1 cellular context compared by ENCODE assay signal in genomic region chr1:157045251-157046218, GRCh38.
A peak's percentile ranks its signal among the peaks of the same experiment; 100 is the strongest.
TF ChIP-seq lines count a peak whose summit lies in the region.

A gene with protein sequence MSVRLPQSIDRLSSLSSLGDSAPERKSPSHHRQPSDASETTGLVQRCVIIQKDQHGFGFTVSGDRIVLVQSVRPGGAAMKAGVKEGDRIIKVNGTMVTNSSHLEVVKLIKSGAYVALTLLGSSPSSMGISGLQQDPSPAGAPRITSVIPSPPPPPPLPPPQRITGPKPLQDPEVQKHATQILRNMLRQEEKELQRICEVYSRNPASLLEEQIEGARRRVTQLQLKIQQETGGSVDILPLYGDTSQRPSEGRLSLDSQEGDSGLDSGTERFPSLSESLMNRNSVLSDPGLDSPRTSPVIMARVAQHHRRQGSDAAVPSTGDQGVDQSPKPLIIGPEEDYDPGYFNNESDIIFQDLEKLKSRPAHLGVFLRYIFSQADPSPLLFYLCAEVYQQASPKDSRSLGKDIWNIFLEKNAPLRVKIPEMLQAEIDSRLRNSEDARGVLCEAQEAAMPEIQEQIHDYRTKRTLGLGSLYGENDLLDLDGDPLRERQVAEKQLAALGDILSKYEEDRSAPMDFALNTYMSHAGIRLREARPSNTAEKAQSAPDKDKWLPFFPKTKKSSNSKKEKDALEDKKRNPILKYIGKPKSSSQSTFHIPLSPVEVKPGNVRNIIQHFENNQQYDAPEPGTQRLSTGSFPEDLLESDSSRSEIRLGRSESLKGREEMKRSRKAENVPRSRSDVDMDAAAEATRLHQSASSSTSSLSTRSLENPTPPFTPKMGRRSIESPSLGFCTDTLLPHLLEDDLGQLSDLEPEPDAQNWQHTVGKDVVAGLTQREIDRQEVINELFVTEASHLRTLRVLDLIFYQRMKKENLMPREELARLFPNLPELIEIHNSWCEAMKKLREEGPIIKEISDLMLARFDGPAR (N-terminal part only) (minus strand): TSS chr1:157045742. CDS start chr1:157044330, 1,412 bp downstream.

TF ChIP-seq in K562, 482 proteins besides CTCF, POLR2A, EP300 and RAD21 (continued from another document and continues in another):
- TF ChIP-seq MBD1 (CRISPR knock-in tag; IDR thresholded peaks at IDR 0.05): no peak
- TF ChIP-seq, protein P1, sequence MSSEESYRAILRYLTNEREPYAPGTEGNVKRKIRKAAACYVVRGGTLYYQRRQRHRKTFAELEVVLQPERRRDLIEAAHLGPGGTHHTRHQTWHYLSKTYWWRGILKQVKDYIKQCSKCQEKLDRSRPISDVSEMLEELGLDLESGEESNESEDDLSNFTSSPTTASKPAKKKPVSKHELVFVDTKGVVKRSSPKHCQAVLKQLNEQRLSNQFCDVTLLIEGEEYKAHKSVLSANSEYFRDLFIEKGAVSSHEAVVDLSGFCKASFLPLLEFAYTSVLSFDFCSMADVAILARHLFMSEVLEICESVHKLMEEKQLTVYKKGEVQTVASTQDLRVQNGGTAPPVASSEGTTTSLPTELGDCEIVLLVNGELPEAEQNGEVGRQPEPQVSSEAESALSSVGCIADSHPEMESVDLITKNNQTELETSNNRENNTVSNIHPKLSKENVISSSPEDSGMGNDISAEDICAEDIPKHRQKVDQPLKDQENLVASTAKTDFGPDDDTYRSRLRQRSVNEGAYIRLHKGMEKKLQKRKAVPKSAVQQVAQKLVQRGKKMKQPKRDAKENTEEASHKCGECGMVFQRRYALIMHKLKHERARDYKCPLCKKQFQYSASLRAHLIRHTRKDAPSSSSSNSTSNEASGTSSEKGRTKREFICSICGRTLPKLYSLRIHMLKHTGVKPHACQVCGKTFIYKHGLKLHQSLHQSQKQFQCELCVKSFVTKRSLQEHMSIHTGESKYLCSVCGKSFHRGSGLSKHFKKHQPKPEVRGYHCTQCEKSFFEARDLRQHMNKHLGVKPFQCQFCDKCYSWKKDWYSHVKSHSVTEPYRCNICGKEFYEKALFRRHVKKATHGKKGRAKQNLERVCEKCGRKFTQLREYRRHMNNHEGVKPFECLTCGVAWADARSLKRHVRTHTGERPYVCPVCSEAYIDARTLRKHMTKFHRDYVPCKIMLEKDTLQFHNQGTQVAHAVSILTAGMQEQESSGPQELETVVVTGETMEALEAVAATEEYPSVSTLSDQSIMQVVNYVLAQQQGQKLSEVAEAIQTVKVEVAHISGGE (CRISPR knock-in tag; IDR thresholded peaks at IDR 0.05): peak in 1 of 3 experiments; percentile 73; a peak in 2 of 6 replicates
- no peak for TF ChIP-seq ZFP30 (CRISPR knock-in tag; IDR thresholded peaks at IDR 0.05; ENCODE audit: borderline replicate concordance)
- TF ChIP-seq U2AF2 (optimal IDR thresholded peaks at IDR 0.05; ENCODE audit: low read depth, low read length): no peak
- no peak for TF ChIP-seq ETV5 (CRISPR knock-in tag; IDR thresholded peaks at IDR 0.05; ENCODE audit: low read depth)
- no peak for TF ChIP-seq MCM5 (IDR thresholded peaks at IDR 0.05; ENCODE audit: low read depth)
- no peak for TF ChIP-seq ZKSCAN8 (CRISPR knock-in tag; IDR thresholded peaks at IDR 0.05)
- TF ChIP-seq, protein P2, sequence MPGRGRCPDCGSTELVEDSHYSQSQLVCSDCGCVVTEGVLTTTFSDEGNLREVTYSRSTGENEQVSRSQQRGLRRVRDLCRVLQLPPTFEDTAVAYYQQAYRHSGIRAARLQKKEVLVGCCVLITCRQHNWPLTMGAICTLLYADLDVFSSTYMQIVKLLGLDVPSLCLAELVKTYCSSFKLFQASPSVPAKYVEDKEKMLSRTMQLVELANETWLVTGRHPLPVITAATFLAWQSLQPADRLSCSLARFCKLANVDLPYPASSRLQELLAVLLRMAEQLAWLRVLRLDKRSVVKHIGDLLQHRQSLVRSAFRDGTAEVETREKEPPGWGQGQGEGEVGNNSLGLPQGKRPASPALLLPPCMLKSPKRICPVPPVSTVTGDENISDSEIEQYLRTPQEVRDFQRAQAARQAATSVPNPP (IDR thresholded peaks at IDR 0.05; ENCODE audit: borderline replicate concordance, insufficient read depth, insufficient read length): no peak
- no peak for TF ChIP-seq ZNF561 (CRISPR knock-in tag; conservative IDR thresholded peaks at IDR 0.05)
- no peak for TF ChIP-seq XRCC3 (IDR thresholded peaks at IDR 0.05)
- no peak for TF ChIP-seq GTF2A2 (tag; IDR thresholded peaks at IDR 0.05)
- no peak for TF ChIP-seq ZNF165 (CRISPR knock-in tag; IDR thresholded peaks at IDR 0.05; ENCODE audit: borderline replicate concordance)
- TF ChIP-seq, protein P3, sequence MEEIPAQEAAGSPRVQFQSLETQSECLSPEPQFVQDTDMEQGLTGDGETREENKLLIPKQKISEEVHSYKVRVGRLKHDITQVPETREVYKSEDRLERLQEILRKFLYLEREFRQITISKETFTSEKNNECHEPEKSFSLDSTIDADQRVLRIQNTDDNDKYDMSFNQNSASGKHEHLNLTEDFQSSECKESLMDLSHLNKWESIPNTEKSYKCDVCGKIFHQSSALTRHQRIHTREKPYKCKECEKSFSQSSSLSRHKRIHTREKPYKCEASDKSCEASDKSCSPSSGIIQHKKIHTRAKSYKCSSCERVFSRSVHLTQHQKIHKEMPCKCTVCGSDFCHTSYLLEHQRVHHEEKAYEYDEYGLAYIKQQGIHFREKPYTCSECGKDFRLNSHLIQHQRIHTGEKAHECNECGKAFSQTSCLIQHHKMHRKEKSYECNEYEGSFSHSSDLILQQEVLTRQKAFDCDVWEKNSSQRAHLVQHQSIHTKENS (CRISPR knock-in tag; IDR thresholded peaks at IDR 0.05): no peak
- TF ChIP-seq POLR2H (tag; IDR thresholded peaks at IDR 0.05; ENCODE audit: low read depth): peak; percentile 67
- no peak for TF ChIP-seq SRF (CRISPR knock-in tag; IDR thresholded peaks at IDR 0.05)
- TF ChIP-seq E2F3 (CRISPR knock-in tag; IDR thresholded peaks at IDR 0.05): peak; percentile 61; the same call in 1 of the 2 replicates
- no peak for TF ChIP-seq HOXB6 (CRISPR knock-in tag; IDR thresholded peaks at IDR 0.05; ENCODE audit: borderline replicate concordance)
- no peak for TF ChIP-seq FOSL1 (tag; conservative IDR thresholded peaks at IDR 0.05)
- no peak for TF ChIP-seq EZH2 (IDR thresholded peaks at IDR 0.05; ENCODE audit: borderline replicate concordance, low read depth, low read length)
- peak; percentile 36; the same call in 1 of the 2 replicates for TF ChIP-seq SIN3B (IDR thresholded peaks at IDR 0.05; ENCODE audit: low read depth)
- TF ChIP-seq ZNF518B (CRISPR knock-in tag; IDR thresholded peaks at IDR 0.05): no peak
- 0 out of 2 replicates have a peak, but pooled peaks have one; percentile 21 for TF ChIP-seq ZNF766 (CRISPR knock-in tag; conservative IDR thresholded peaks at IDR 0.05)
- no peak for TF ChIP-seq MTA2 (IDR thresholded peaks at IDR 0.05; ENCODE audit: low read depth)
- no peak for TF ChIP-seq HINFP (tag; conservative IDR thresholded peaks at IDR 0.05; ENCODE audit: low read depth)
- no peak for TF ChIP-seq ARID3A (IDR thresholded peaks at IDR 0.05; ENCODE audit: borderline replicate concordance, low read depth, low read length)
- TF ChIP-seq, protein P4, sequence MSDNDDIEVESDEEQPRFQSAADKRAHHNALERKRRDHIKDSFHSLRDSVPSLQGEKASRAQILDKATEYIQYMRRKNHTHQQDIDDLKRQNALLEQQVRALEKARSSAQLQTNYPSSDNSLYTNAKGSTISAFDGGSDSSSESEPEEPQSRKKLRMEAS (CRISPR knock-in tag; IDR thresholded peaks at IDR 0.05): no peak
- TF ChIP-seq VEZF1 (CRISPR knock-in tag; IDR thresholded peaks at IDR 0.05): peak; percentile 96
- TF ChIP-seq TARDBP (IDR thresholded peaks at IDR 0.05): 0 out of 2 replicates have a peak, but pooled peaks have one; percentile 22
- TF ChIP-seq FOXA1 (IDR thresholded peaks at IDR 0.05; ENCODE audit: borderline replicate concordance): no peak
- TF ChIP-seq STAT5B (CRISPR knock-in tag; IDR thresholded peaks at IDR 0.05): no peak
- TF ChIP-seq SMARCE1 (IDR thresholded peaks at IDR 0.05): peak; percentile 47; the same call in 1 of the 2 replicates
- TF ChIP-seq IRF2 (CRISPR knock-in tag; IDR thresholded peaks at IDR 0.05): no peak
- peak; percentile 48 for TF ChIP-seq BHLHE40 (IDR thresholded peaks at IDR 0.05; ENCODE audit: low read length)
- no peak for TF ChIP-seq NR2C2 (CRISPR knock-in tag; IDR thresholded peaks at IDR 0.05)
- peak; percentile 83 for TF ChIP-seq NR2C2 (tag; IDR thresholded peaks at IDR 0.05)
- TF ChIP-seq ZNF282 (CRISPR knock-in tag; IDR thresholded peaks at IDR 0.05): no peak
- TF ChIP-seq ZNF232 (CRISPR knock-in tag; IDR thresholded peaks at IDR 0.05): no peak
- peak; percentile 79; the same call in 1 of the 2 replicates for TF ChIP-seq ZBTB7A (IDR thresholded peaks at IDR 0.05; ENCODE audit: borderline replicate concordance, control insufficient read depth, low read depth, low read length)
- peak; percentile 92 for TF ChIP-seq CTBP1 (IDR thresholded peaks at IDR 0.05; ENCODE audit: borderline replicate concordance)
